14 cellular contexts compared by ENCODE assay signal in the genomic region with DNA sequence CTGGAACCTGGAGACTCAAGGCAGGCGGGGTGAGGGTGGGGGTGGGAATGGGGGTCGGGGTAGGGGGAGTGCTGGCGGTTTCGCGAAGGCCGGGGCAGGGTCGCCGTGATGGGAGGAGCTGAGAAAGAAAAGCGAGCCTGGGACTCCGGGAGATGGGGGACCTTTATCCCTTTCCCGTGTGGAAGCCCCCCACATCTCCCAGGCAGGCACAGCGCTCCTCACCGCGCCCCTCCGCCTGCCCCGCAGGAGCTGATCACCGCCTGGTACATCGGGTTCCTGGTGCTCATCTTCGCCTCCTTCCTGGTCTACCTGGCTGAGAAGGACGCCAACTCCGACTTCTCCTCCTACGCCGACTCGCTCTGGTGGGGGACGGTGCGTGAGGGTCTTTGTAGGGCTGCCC. TPM values are rescaled to one million over a fixed set of nuclear protein-coding genes. Genes with fewer than 3 reads are reported as not detected.
A peak's percentile ranks its signal among the peaks of the same experiment; 100 is the strongest.
DNase-seq lines count a peak whose midpoint lies in the region; ATAC-seq and TF ChIP-seq lines count a peak whose summit lies in the region.
"Had no signal": no experiment of that assay in that cellular context is flagged by ENCODE, and none has a peak within 500 bp of the region (broad histone marks: within the 10 kb centered on the region; RNA-seq: fewer than 3 reads in every experiment).

No MANE protein-coding gene starts in this region.

- H4K20me1 ChIP-seq in OCI-LY7 (ENCODE audit: insufficient read depth, low read length) = no peaks in the 10 kb centered on the region

- ATAC-seq in activated CD4-positive, alpha-beta T cell treated with anti-CD3 and anti-CD28 coated beads for 36 hours = no peak
- no peak for ATAC-seq in HG03571 (IDR thresholded peaks at IDR 0.05; ENCODE audit: unreplicated experiment)

- whole genome bisulfite sequencing in endodermal cell (ENCODE audit: insufficient coverage in 1 of 2, insufficient read length in 1 of 2), 2 experiments = 76 to 89% methylated on average over 15 to 24 of the region's 26 CpGs

- H3K27me3 Mint-ChIP-seq in activated CD4-positive, alpha-beta T cell treated with anti-CD3 and anti-CD28 coated beads for 36 hours = no peaks in the 10 kb centered on the region
- H3K27me3 Mint-ChIP-seq in endodermal cell (ENCODE audit: insufficient read depth) (peaks cover 46% of the 10 kb centered on the region), osteocyte (ENCODE audit: unreplicated experiment) (no peaks in the 10 kb centered on the region)

- intact Hi-C loops in activated CD4-positive, alpha-beta T cell treated with anti-CD3 and anti-CD28 coated beads for 36 hours (cut with DNase I, micrococcal nuclease) = no loop called here
- intact Hi-C loops in OCI-LY7 (cut with micrococcal nuclease; ENCODE audit: unreplicated experiment) = no loop called here

- peak overlapping the region; percentile 67 for H3K4me3 Mint-ChIP-seq in activated CD4-positive, alpha-beta T cell treated with anti-CD3 and anti-CD28 coated beads for 36 hours
- peak overlapping the region; percentile 58 for H3K4me3 Mint-ChIP-seq in endodermal cell
- peak overlapping the region; percentile 55 for H3K4me3 Mint-ChIP-seq in osteocyte (ENCODE audit: unreplicated experiment)

- no peak overlapping the region for H2AFZ ChIP-seq in OCI-LY7 (ENCODE audit: low read length)

- H3K4me1 ChIP-seq in OCI-LY7 (ENCODE audit: insufficient read depth, low read length, poor library complexity, severe bottlenecking) = peaks cover 5% of the 10 kb centered on the region
- peaks cover 19% of the 10 kb centered on the region for H3K4me1 ChIP-seq in endodermal cell (ENCODE audit: control insufficient read depth, insufficient read depth, low read length)

- POLR2A ChIA-PET in activated CD4-positive, alpha-beta T cell treated with anti-CD3 and anti-CD28 coated beads for 36 hours (lab: Charles Lee) = no interaction called here
- POLR2A ChIA-PET in OCI-LY7 (lab: Charles Lee) = no interaction called here

- H3K79me2 ChIP-seq in OCI-LY7 (ENCODE audit: insufficient read depth, low read depth, low read length) = no peaks in the 10 kb centered on the region

- no peaks in the 10 kb centered on the region for H3K36me3 Mint-ChIP-seq in activated CD4-positive, alpha-beta T cell treated with anti-CD3 and anti-CD28 coated beads for 36 hours (ENCODE audit: low read depth)
- no peaks in the 10 kb centered on the region for H3K36me3 Mint-ChIP-seq in endodermal cell (ENCODE audit: low read depth)
- no peaks in the 10 kb centered on the region for H3K36me3 Mint-ChIP-seq in osteocyte (ENCODE audit: unreplicated experiment)

- no peak overlapping the region for H3K9ac ChIP-seq in endodermal cell (ENCODE audit: extremely low read depth, low read length, poor library complexity, severe bottlenecking)

- H3K27ac Mint-ChIP-seq in activated CD4-positive, alpha-beta T cell treated with anti-CD3 and anti-CD28 coated beads for 36 hours = no peak overlapping the region
- H3K27ac Mint-ChIP-seq in endodermal cell (no peak overlapping the region), osteocyte (ENCODE audit: unreplicated experiment) (no peak overlapping the region)

- peak overlapping the region; percentile 82; the same call in 1 of the 2 replicates for H3K4me2 ChIP-seq in OCI-LY7 (ENCODE audit: low read length)

- TF ChIP-seq CTCF in OCI-LY7 (conservative IDR thresholded peaks at IDR 0.05; ENCODE audit: low read length) (no peak), endodermal cell (conservative IDR thresholded peaks at IDR 0.05) (no peak), osteocyte (IDR thresholded peaks at IDR 0.05) (no peak)

- peaks cover 17% of the 10 kb centered on the region for H3K4me1 Mint-ChIP-seq in activated CD4-positive, alpha-beta T cell treated with anti-CD3 and anti-CD28 coated beads for 36 hours
- H3K4me1 Mint-ChIP-seq in endodermal cell (peaks cover 8% of the 10 kb centered on the region), osteocyte (ENCODE audit: unreplicated experiment) (peaks cover 25% of the 10 kb centered on the region)

- H3K4me3 ChIP-seq in OCI-LY7 (ENCODE audit: low read depth, low read length, poor library complexity, severe bottlenecking) = peak overlapping the region; percentile 61
- H3K4me3 ChIP-seq in endodermal cell (ENCODE audit: low read length) = no peak overlapping the region

- H3K27ac ChIP-seq in OCI-LY7 (ENCODE audit: low read depth, low read length, poor library complexity, severe bottlenecking) (no peak overlapping the region), endodermal cell (ENCODE audit: low read depth, low read length) (no peak overlapping the region)
- H3K27ac ChIP-seq: GM23248, transverse colon had no signal

- H3K9me2 ChIP-seq in OCI-LY7 (ENCODE audit: insufficient read depth, low read length) = no peaks in the 10 kb centered on the region

- no TSS peak for BruUV-seq in OCI-LY7 (replicated peaks; lab: Mats Ljungman, UMichigan)

- DNase-seq in activated CD4-positive, alpha-beta T cell treated with anti-CD3 and anti-CD28 coated beads for 36 hours = no peak
- no peak for DNase-seq in activated CD4-positive, alpha-beta T cell treated with anti-CD3 and anti-CD28 coated beads for 4 hours
- no peak for DNase-seq in OCI-LY7 (ENCODE audit: low spot score)
- DNase-seq in endodermal cell = no peak
- DNase-seq in osteocyte (ENCODE audit: extremely low spot score, unreplicated experiment) = no peak
- no peak for DNase-seq in kidney glomerular epithelial cell (lab: John Stamatoyannopoulos, UW)
- no peak for DNase-seq in globus pallidus (ENCODE audit: low spot score)
- DNase-seq: amniotic stem cell, NCI-H2171, SW 1271 had no signal

- no peaks in the 10 kb centered on the region for H3K9me3 Mint-ChIP-seq in activated CD4-positive, alpha-beta T cell treated with anti-CD3 and anti-CD28 coated beads for 36 hours (ENCODE audit: low read depth)
- H3K9me3 Mint-ChIP-seq in endodermal cell (no peaks in the 10 kb centered on the region), osteocyte (ENCODE audit: unreplicated experiment) (no peaks in the 10 kb centered on the region)

- CTCF ChIA-PET in activated CD4-positive, alpha-beta T cell treated with anti-CD3 and anti-CD28 coated beads for 36 hours (lab: Charles Lee) = no interaction called here
- CTCF ChIA-PET in OCI-LY7 (lab: Charles Lee; ENCODE audit: unreplicated experiment) = no interaction called here

- H3K36me3 ChIP-seq in OCI-LY7 (ENCODE audit: insufficient read depth, low read length) (no peaks in the 10 kb centered on the region), endodermal cell (ENCODE audit: control insufficient read depth, insufficient read depth, low read length) (no peaks in the 10 kb centered on the region)
- H3K36me3 ChIP-seq: spleen, transverse colon had no signal

- H3K9me3 ChIP-seq in OCI-LY7 (ENCODE audit: low read length) (no peaks in the 10 kb centered on the region), endodermal cell (ENCODE audit: control insufficient read depth, low read length) (no peaks in the 10 kb centered on the region)
- H3K9me3 ChIP-seq: spleen, transverse colon had no signal

- H3K27me3 ChIP-seq in endodermal cell (ENCODE audit: control insufficient read depth, insufficient read depth, low read length, poor library complexity, severe bottlenecking) = peaks cover 31% of the 10 kb centered on the region
- H3K27me3 ChIP-seq: transverse colon had no signal

RNA-seq across cellular contexts. Expression of gene KCNQ4, which starts 35.5 kb away (rescaled TPM):
- total RNA-seq in activated CD4-positive, alpha-beta T cell treated with anti-CD3 and anti-CD28 coated beads for 36 hours = under 1 TPM; 0.43 to 0.58 TPM
- 0.16 and 0.33 TPM in 2 replicates for total RNA-seq in OCI-LY7 (2014; rRNA removed; shearing (Covaris generic))
- 0.37 and 0.49 TPM in 2 replicates for total RNA-seq in OCI-LY7 (2022)
- under 1 TPM; 0.22 to 0.88 TPM for total RNA-seq in endodermal cell
- 1.7 TPM for polyA plus RNA-seq in endodermal cell (2013, experiment 1 of 2)
- polyA plus RNA-seq in endodermal cell (2013, experiment 2 of 2) = 1.4 TPM
- 0.51 and 0.63 TPM in 2 replicates for total RNA-seq in osteocyte
- total RNA-seq: GM23248 had no signal
- polyA plus RNA-seq: GM23248 had no signal

RNA-seq across cellular contexts. Expression of gene CITED4, which starts 43.1 kb away (rescaled TPM):
- 1 to 10 TPM; 1.6 to 3.0 TPM for total RNA-seq in activated CD4-positive, alpha-beta T cell treated with anti-CD3 and anti-CD28 coated beads for 36 hours
- total RNA-seq in OCI-LY7 (2014; rRNA removed; shearing (Covaris generic)) = 2.0 TPM in 1 of 2 replicates, not detected in the other
- not detected in 2 replicates for total RNA-seq in OCI-LY7 (2022)
- total RNA-seq in endodermal cell = 1 to 10 TPM; 9.0 to 9.5 TPM
- polyA plus RNA-seq in endodermal cell (2013, experiment 1 of 2) = 7.2 TPM
- 5.6 TPM for polyA plus RNA-seq in endodermal cell (2013, experiment 2 of 2)
- 23.4 and 26.0 TPM in 2 replicates for total RNA-seq in osteocyte
- total RNA-seq: GM23248 had no signal
- polyA plus RNA-seq: GM23248 had no signal
